ENCODE assay signal across 16 cellular contexts in the genomic region with DNA sequence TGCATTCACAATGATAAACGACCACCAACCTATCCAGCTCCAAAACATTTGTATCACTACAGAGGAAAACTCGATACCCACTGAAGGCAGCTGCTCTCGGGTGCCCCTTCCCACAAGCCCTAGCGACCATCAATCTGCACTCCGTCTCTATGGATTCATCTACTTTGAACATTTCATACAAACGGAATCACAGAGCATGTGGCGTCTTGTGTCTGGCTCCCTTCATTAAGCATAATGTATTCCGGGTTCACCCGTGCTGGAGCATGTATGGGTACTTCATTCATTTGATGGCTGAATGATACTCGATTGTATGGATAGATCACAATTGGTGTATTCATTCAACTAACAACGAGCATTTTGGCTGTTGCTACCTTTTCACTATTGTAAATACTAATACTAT.
DNase-seq lines count a peak whose midpoint lies in the region; ATAC-seq and TF ChIP-seq lines count a peak whose summit lies in the region.
"Had no signal": no experiment of that assay in that cellular context is flagged by ENCODE, and none has a peak within 500 bp of the region (broad histone marks: within the 10 kb centered on the region; RNA-seq: fewer than 3 reads in every experiment).

No MANE protein-coding gene starts in this region.

- H3K9me3 Mint-ChIP-seq in CD4-positive, alpha-beta T cell, result no peaks in the 10 kb centered on the region
- no peaks in the 10 kb centered on the region for H3K9me3 Mint-ChIP-seq in activated CD4-positive, alpha-beta T cell treated with anti-CD3 and anti-CD28 coated beads, Interleukin-2, amount 10 ng/mL, durations not matched to agents 24 days and 14 days
- H3K9me3 Mint-ChIP-seq: IgD-negative memory B cell had no signal

- ATAC-seq in foreskin keratinocyte, result peak; percentile 53
- no peak for ATAC-seq in CD4-positive, alpha-beta T cell (ENCODE audit: poor library complexity)
- ATAC-seq: HCT116, Right ventricle myocardium inferior, SK-N-SH treated with all-trans-retinoic acid at 6 μM for 48 hours had no signal

- CTCF ChIA-PET in CD4-positive, alpha-beta T cell (lab: Charles Lee), result no interaction called here

- no peaks in the 10 kb centered on the region for H3K9me3 ChIP-seq in CD4-positive, alpha-beta T cell (ENCODE audit: control insufficient read depth, low read length)

- intact Hi-C loops in CD4-positive, alpha-beta T cell (cut with DNase I, micrococcal nuclease), result no loop called here
- intact Hi-C loops in activated CD4-positive, alpha-beta T cell treated with anti-CD3 and anti-CD28 coated beads, Interleukin-2, amount 10 ng/mL, durations not matched to agents 24 days and 14 days (cut with micrococcal nuclease), result no loop called here

- H3K4me1 ChIP-seq in foreskin keratinocyte, result peaks cover 28% of the 10 kb centered on the region

- no peak for TF ChIP-seq CTCF in 22Rv1 (IDR thresholded peaks at IDR 0.05)
- TF ChIP-seq CTCF in C4-2B (conservative IDR thresholded peaks at IDR 0.05), result no peak
- TF ChIP-seq CTCF in foreskin keratinocyte (conservative IDR thresholded peaks at IDR 0.05), result no peak
- no peak for TF ChIP-seq CTCF in CD4-positive, alpha-beta T cell (IDR thresholded peaks at IDR 0.05)

- peak; percentile 81 for DNase-seq in NCI-H748 (lab: John Stamatoyannopoulos, UW; ENCODE audit: unreplicated experiment)
- DNase-seq in foreskin keratinocyte, result peak; percentile 59 to 61
- DNase-seq in activated naive CD4-positive, alpha-beta T cell treated with Interleukin-2 at 50 U/mL for 16 hours, result no peak
- DNase-seq in CD4-positive, alpha-beta T cell, result no peak
- DNase-seq in activated CD4-positive, alpha-beta T cell treated with anti-CD3 and anti-CD28 coated beads, Interleukin-2, amount 10 ng/mL, durations not matched to agents 24 days and 14 days, result no peak
- DNase-seq: DND-41, GDM1, GM23248, NCI-H1694, NCI-H524 treated with DMSO at 0.1 percent for 48 hours had no signal

- H3K27me3 Mint-ChIP-seq in CD4-positive, alpha-beta T cell, result no peaks in the 10 kb centered on the region
- H3K27me3 Mint-ChIP-seq in activated CD4-positive, alpha-beta T cell treated with anti-CD3 and anti-CD28 coated beads, Interleukin-2, amount 10 ng/mL, durations not matched to agents 24 days and 14 days, result no peaks in the 10 kb centered on the region
- H3K27me3 Mint-ChIP-seq: IgD-negative memory B cell had no signal

- peak overlapping the region; percentile 42; the same call in 1 of the 2 replicates for H3K27ac ChIP-seq in 22Rv1
- H3K27ac ChIP-seq in C4-2B, result peak overlapping the region; percentile 49; the same call in 1 of the 2 replicates
- peak overlapping the region; percentile 78 for H3K27ac ChIP-seq in foreskin keratinocyte
- no peak overlapping the region for H3K27ac ChIP-seq in CD4-positive, alpha-beta T cell (ENCODE audit: low read depth, low read length)
- H3K27ac ChIP-seq: GM23248 had no signal

- H3K4me1 Mint-ChIP-seq in CD4-positive, alpha-beta T cell (ENCODE audit: low read depth), result no peaks in the 10 kb centered on the region
- H3K4me1 Mint-ChIP-seq in activated CD4-positive, alpha-beta T cell treated with anti-CD3 and anti-CD28 coated beads, Interleukin-2, amount 10 ng/mL, durations not matched to agents 24 days and 14 days, result no peaks in the 10 kb centered on the region
- H3K4me1 Mint-ChIP-seq: IgD-negative memory B cell had no signal

- H3K27me3 ChIP-seq in foreskin keratinocyte, result no peaks in the 10 kb centered on the region
- H3K27me3 ChIP-seq in CD4-positive, alpha-beta T cell (ENCODE audit: control insufficient read depth, insufficient read depth, low read length), result no peaks in the 10 kb centered on the region

- POLR2A ChIA-PET in CD4-positive, alpha-beta T cell (lab: Charles Lee), result no interaction called here

- no peak overlapping the region for H3K27ac Mint-ChIP-seq in CD4-positive, alpha-beta T cell
- no peak overlapping the region for H3K27ac Mint-ChIP-seq in activated CD4-positive, alpha-beta T cell treated with anti-CD3 and anti-CD28 coated beads, Interleukin-2, amount 10 ng/mL, durations not matched to agents 24 days and 14 days
- H3K27ac Mint-ChIP-seq: IgD-negative memory B cell had no signal

- H3K36me3 Mint-ChIP-seq in CD4-positive, alpha-beta T cell (ENCODE audit: low read depth), result peaks cover 2% of the 10 kb centered on the region
- H3K36me3 Mint-ChIP-seq in activated CD4-positive, alpha-beta T cell treated with anti-CD3 and anti-CD28 coated beads, Interleukin-2, amount 10 ng/mL, durations not matched to agents 24 days and 14 days (ENCODE audit: low read depth), result no peaks in the 10 kb centered on the region

- no peak overlapping the region for H3K4me3 Mint-ChIP-seq in CD4-positive, alpha-beta T cell
- H3K4me3 Mint-ChIP-seq in activated CD4-positive, alpha-beta T cell treated with anti-CD3 and anti-CD28 coated beads, Interleukin-2, amount 10 ng/mL, durations not matched to agents 24 days and 14 days, result no peak overlapping the region
- H3K4me3 Mint-ChIP-seq: IgD-negative memory B cell had no signal

Comparison
In these comparisons a context has a peak if more than half of its experiments do, and no peak if none do; other contexts are left out.
1. DNase-seq: peak in NCI-H748 (single experiment) and foreskin keratinocyte (2 of 2); none in activated naive CD4-positive, alpha-beta T cell treated with Interleukin-2 at 50 U/mL for 16 hours (single experiment), CD4-positive, alpha-beta T cell (0 of 10) and activated CD4-positive, alpha-beta T cell treated with anti-CD3 and anti-CD28 coated beads, Interleukin-2, amount 10 ng/mL, durations not matched to agents 24 days and 14 days (single experiment).